10 cellular contexts compared by ENCODE assay signal in the genomic region with DNA sequence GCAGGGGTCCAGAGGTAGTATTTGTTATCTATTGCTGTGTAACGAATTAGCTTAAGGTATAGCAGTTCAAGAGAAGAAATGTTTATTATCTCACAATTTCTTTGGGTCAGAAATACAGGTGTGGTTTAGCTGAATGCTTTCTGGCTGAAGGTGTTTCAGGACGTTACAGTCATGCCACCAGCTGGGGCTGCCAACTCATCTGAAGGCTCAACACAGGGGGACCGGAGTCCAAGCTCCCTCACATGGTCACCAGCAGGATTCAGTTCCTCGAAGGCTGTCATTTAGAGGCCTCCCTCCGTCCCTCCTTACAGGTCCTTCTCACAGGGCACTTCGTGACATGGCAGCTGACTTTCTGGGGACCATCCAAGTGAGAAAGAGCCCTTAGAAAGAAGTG. TPM values are rescaled to one million over a fixed set of nuclear protein-coding genes. Genes with fewer than 3 reads are reported as not detected.
A peak's percentile ranks its signal among the peaks of the same experiment; 100 is the strongest.
DNase-seq lines count a peak whose midpoint lies in the region; ATAC-seq and TF ChIP-seq lines count a peak whose summit lies in the region.
"Had no signal": no experiment of that assay in that cellular context is flagged by ENCODE, and none has a peak within 500 bp of the region (broad histone marks: within the 10 kb centered on the region; RNA-seq: fewer than 3 reads in every experiment).

No MANE protein-coding gene starts in this region.

- H3K36me3 Mint-ChIP-seq in activated CD4-positive, alpha-beta T cell treated with anti-CD3 and anti-CD28 coated beads, Interleukin-2, amount 10 ng/mL, durations not matched to agents 7 days and 5 days (ENCODE audit: low read depth) = no peaks in the 10 kb centered on the region
- H3K36me3 Mint-ChIP-seq in activated naive CD8-positive, alpha-beta T cell treated with anti-CD3 and anti-CD28 coated beads, Interleukin-2, amount 50 U/mL, for 24 hours (ENCODE audit: low read depth) = no peaks in the 10 kb centered on the region
- H3K36me3 Mint-ChIP-seq in HFFc6 (ENCODE audit: low read depth) = no peaks in the 10 kb centered on the region

- peaks cover 25% of the 10 kb centered on the region for H3K4me1 Mint-ChIP-seq in activated CD4-positive, alpha-beta T cell treated with anti-CD3 and anti-CD28 coated beads, Interleukin-2, amount 10 ng/mL, durations not matched to agents 7 days and 5 days
- peaks cover 18% of the 10 kb centered on the region for H3K4me1 Mint-ChIP-seq in activated naive CD8-positive, alpha-beta T cell treated with anti-CD3 and anti-CD28 coated beads, Interleukin-2, amount 50 U/mL, for 24 hours
- peaks cover 19% of the 10 kb centered on the region for H3K4me1 Mint-ChIP-seq in stimulated activated naive CD8-positive, alpha-beta T cell treated with anti-CD3 and anti-CD28 coated beads, Interleukin-15, amount 100 ng/mL, for 72 hours
- peaks cover 11% of the 10 kb centered on the region for H3K4me1 Mint-ChIP-seq in HFFc6 (ENCODE audit: low read depth)

- peaks cover 2% of the 10 kb centered on the region for H3K27me3 Mint-ChIP-seq in activated CD4-positive, alpha-beta T cell treated with anti-CD3 and anti-CD28 coated beads, Interleukin-2, amount 10 ng/mL, durations not matched to agents 7 days and 5 days
- H3K27me3 Mint-ChIP-seq in activated naive CD8-positive, alpha-beta T cell treated with anti-CD3 and anti-CD28 coated beads, Interleukin-2, amount 50 U/mL, for 24 hours = no peaks in the 10 kb centered on the region
- H3K27me3 Mint-ChIP-seq in stimulated activated naive CD8-positive, alpha-beta T cell treated with anti-CD3 and anti-CD28 coated beads, Interleukin-15, amount 100 ng/mL, for 72 hours = peaks cover under 1% of the 10 kb centered on the region
- H3K27me3 Mint-ChIP-seq in HFFc6 (ENCODE audit: insufficient read depth) = peaks cover 8% of the 10 kb centered on the region

- POLR2A ChIA-PET in activated CD4-positive, alpha-beta T cell treated with anti-CD3 and anti-CD28 coated beads, Interleukin-2, amount 10 ng/mL, durations not matched to agents 7 days and 5 days (lab: Charles Lee) = no interaction called here

- no peak for DNase-seq in activated CD4-positive, alpha-beta T cell treated with anti-CD3 and anti-CD28 coated beads, Interleukin-2, amount 10 ng/mL, durations not matched to agents 7 days and 5 days
- DNase-seq in activated CD4-positive, alpha-beta T cell treated with anti-CD3 and anti-CD28 coated beads, Interleukin-2, amount 50 U/mL, for 4 hours = no peak
- no peak for DNase-seq in activated naive CD8-positive, alpha-beta T cell treated with anti-CD3 and anti-CD28 coated beads, Interleukin-2, amount 50 U/mL, for 24 hours
- DNase-seq in stimulated activated naive CD8-positive, alpha-beta T cell treated with anti-CD3 and anti-CD28 coated beads, Interleukin-15, amount 100 ng/mL, for 72 hours = no peak
- no peak for DNase-seq in foreskin keratinocyte
- DNase-seq in HFFc6 = no peak

- peak; percentile 11 for ATAC-seq in HG03432 (IDR thresholded peaks at IDR 0.05; ENCODE audit: unreplicated experiment)
- ATAC-seq in activated naive CD8-positive, alpha-beta T cell treated with anti-CD3 and anti-CD28 coated beads, Interleukin-2, amount 50 U/mL, for 24 hours = no peak
- ATAC-seq in stimulated activated naive CD8-positive, alpha-beta T cell treated with anti-CD3 and anti-CD28 coated beads, Interleukin-15, amount 100 ng/mL, for 72 hours = no peak
- no peak for ATAC-seq in HG03175 (IDR thresholded peaks at IDR 0.05; ENCODE audit: unreplicated experiment)
- ATAC-seq in foreskin keratinocyte = no peak

- H3K27ac Mint-ChIP-seq in activated CD4-positive, alpha-beta T cell treated with anti-CD3 and anti-CD28 coated beads, Interleukin-2, amount 10 ng/mL, durations not matched to agents 7 days and 5 days = peak overlapping the region; percentile 93
- H3K27ac Mint-ChIP-seq in activated naive CD8-positive, alpha-beta T cell treated with anti-CD3 and anti-CD28 coated beads, Interleukin-2, amount 50 U/mL, for 24 hours = peak overlapping the region; percentile 61
- H3K27ac Mint-ChIP-seq in stimulated activated naive CD8-positive, alpha-beta T cell treated with anti-CD3 and anti-CD28 coated beads, Interleukin-15, amount 100 ng/mL, for 72 hours = peak overlapping the region in 1 of 2 donors; percentile 87
- H3K27ac Mint-ChIP-seq in HFFc6 = no peak overlapping the region

- no peaks in the 10 kb centered on the region for H3K27me3 ChIP-seq in foreskin keratinocyte
- H3K27me3 ChIP-seq: cardiac muscle cell, tibial nerve had no signal

- no peak overlapping the region for H3K27ac ChIP-seq in foreskin keratinocyte
- H3K27ac ChIP-seq: cardiac muscle cell had no signal

- peak overlapping the region; percentile 42 for H3K4me3 Mint-ChIP-seq in activated CD4-positive, alpha-beta T cell treated with anti-CD3 and anti-CD28 coated beads, Interleukin-2, amount 10 ng/mL, durations not matched to agents 7 days and 5 days
- no peak overlapping the region for H3K4me3 Mint-ChIP-seq in activated naive CD8-positive, alpha-beta T cell treated with anti-CD3 and anti-CD28 coated beads, Interleukin-2, amount 50 U/mL, for 24 hours
- peak overlapping the region; percentile 49 to 73 for H3K4me3 Mint-ChIP-seq in stimulated activated naive CD8-positive, alpha-beta T cell treated with anti-CD3 and anti-CD28 coated beads, Interleukin-15, amount 100 ng/mL, for 72 hours
- H3K4me3 Mint-ChIP-seq in HFFc6 = no peak overlapping the region

- H3K9me3 Mint-ChIP-seq in activated CD4-positive, alpha-beta T cell treated with anti-CD3 and anti-CD28 coated beads, Interleukin-2, amount 10 ng/mL, durations not matched to agents 7 days and 5 days = no peaks in the 10 kb centered on the region
- no peaks in the 10 kb centered on the region for H3K9me3 Mint-ChIP-seq in activated naive CD8-positive, alpha-beta T cell treated with anti-CD3 and anti-CD28 coated beads, Interleukin-2, amount 50 U/mL, for 24 hours
- no peaks in the 10 kb centered on the region for H3K9me3 Mint-ChIP-seq in stimulated activated naive CD8-positive, alpha-beta T cell treated with anti-CD3 and anti-CD28 coated beads, Interleukin-15, amount 100 ng/mL, for 72 hours
- no peaks in the 10 kb centered on the region for H3K9me3 Mint-ChIP-seq in HFFc6

- peaks cover 12% of the 10 kb centered on the region for H3K4me1 ChIP-seq in foreskin keratinocyte

- CTCF ChIA-PET in activated CD4-positive, alpha-beta T cell treated with anti-CD3 and anti-CD28 coated beads, Interleukin-2, amount 10 ng/mL, durations not matched to agents 7 days and 5 days (lab: Charles Lee) = interaction anchor here (0.9 kb wide), 2 partner anchors 37 to 92 kb away, joined by 3 to 4 read pairs; partner anchors contain the start of gene SINHCAF

- TF ChIP-seq CTCF in foreskin keratinocyte (conservative IDR thresholded peaks at IDR 0.05) (no peak), HFFc6 (IDR thresholded peaks at IDR 0.05) (no peak)

RNA-seq across cellular contexts. Expression of gene SINHCAF, which starts 37.5 kb away (rescaled TPM):
- 10 to 100 TPM; 91.3 to 92.3 TPM for total RNA-seq in activated CD4-positive, alpha-beta T cell treated with anti-CD3 and anti-CD28 coated beads, Interleukin-2, amount 10 ng/mL, durations not matched to agents 7 days and 5 days
- 62.1 and 66.6 TPM in 2 replicates for total RNA-seq in foreskin keratinocyte
- polyA plus RNA-seq in foreskin keratinocyte = 28.9 and 35.1 TPM in 2 replicates
- 10 to 100 TPM; 10.3 to 24.5 (median 16.0) TPM for total RNA-seq in HFFc6 (2021; fragmentation: NEBNext Ultra II Directional; extraction: Animal tissue kit (Norgen Biotek cat#: 25700))

Comparison
In these comparisons a context has a peak if more than half of its experiments do, and no peak if none do; other contexts are left out.
1. H3K4me3 Mint-ChIP-seq: peak in activated CD4-positive, alpha-beta T cell treated with anti-CD3 and anti-CD28 coated beads, Interleukin-2, amount 10 ng/mL, durations not matched to agents 7 days and 5 days (single experiment) and stimulated activated naive CD8-positive, alpha-beta T cell treated with anti-CD3 and anti-CD28 coated beads, Interleukin-15, amount 100 ng/mL, for 72 hours (2 of 2); none in activated naive CD8-positive, alpha-beta T cell treated with anti-CD3 and anti-CD28 coated beads, Interleukin-2, amount 50 U/mL, for 24 hours (single experiment) and HFFc6 (single experiment).